In genomic region chr20:32681175-32682084, GRCh38 we compare ENCODE assay signal across 8 cellular contexts. TPM values are rescaled to one million over a fixed set of nuclear protein-coding genes. Genes with fewer than 3 reads are reported as not detected.
DNase-seq lines count a peak whose midpoint lies in the region; ATAC-seq and TF ChIP-seq lines count a peak whose summit lies in the region.

No MANE protein-coding gene starts in this region.

- H3K9me3 ChIP-seq in gastrocnemius medialis, result no peaks in the 10 kb centered on the region

- no peaks in the 10 kb centered on the region for H3K36me3 ChIP-seq in gastrocnemius medialis

- H3K4me3 Mint-ChIP-seq in activated CD4-positive, alpha-beta T cell treated with anti-CD3 and anti-CD28 coated beads for 36 hours, result no peak overlapping the region

- in situ Hi-C loops in gastrocnemius medialis (cut with MboI; ENCODE audit: low sequenced_read_pairs in 4 of 4), result no loop called here

- no peak overlapping the region for H3K4me3 ChIP-seq in gastrocnemius medialis

- H3K27me3 ChIP-seq in gastrocnemius medialis, result no peaks in the 10 kb centered on the region

- intact Hi-C loops in activated CD4-positive, alpha-beta T cell treated with anti-CD3 and anti-CD28 coated beads for 36 hours (cut with DNase I, micrococcal nuclease), result no loop called here
- intact Hi-C loops in posterior cingulate gyrus (cut with DNase I) (no loop called here), gastrocnemius medialis (cut with DNase I; ENCODE audit: low total_unique reads) (no loop called here)

- peak; percentile 65 for ATAC-seq in activated CD4-positive, alpha-beta T cell treated with anti-CD3 and anti-CD28 coated beads for 36 hours
- no peak for ATAC-seq in gastrocnemius medialis
- ATAC-seq in GM18498 (IDR thresholded peaks at IDR 0.05; ENCODE audit: unreplicated experiment), result no peak

- H3K27ac Mint-ChIP-seq in activated CD4-positive, alpha-beta T cell treated with anti-CD3 and anti-CD28 coated beads for 36 hours, result peak overlapping the region; percentile 42

- no peaks in the 10 kb centered on the region for H3K36me3 Mint-ChIP-seq in activated CD4-positive, alpha-beta T cell treated with anti-CD3 and anti-CD28 coated beads for 36 hours (ENCODE audit: low read depth)

- H3K9me3 Mint-ChIP-seq in activated CD4-positive, alpha-beta T cell treated with anti-CD3 and anti-CD28 coated beads for 36 hours (ENCODE audit: low read depth), result no peaks in the 10 kb centered on the region

- CTCF ChIA-PET in activated CD4-positive, alpha-beta T cell treated with anti-CD3 and anti-CD28 coated beads for 36 hours (lab: Charles Lee), result interaction anchor here (0.9 to 2.0 kb wide), 2 partner anchors 95 to 97 kb away, joined by 5 to 16 read pairs; no protein-coding TSS in a partner anchor

- DNase-seq in activated CD4-positive, alpha-beta T cell treated with anti-CD3 and anti-CD28 coated beads for 36 hours, result peak; percentile 34
- no peak for DNase-seq in activated CD4-positive, alpha-beta T cell treated with anti-CD3 and anti-CD28 coated beads for 1 hour
- DNase-seq in NCI-H69 (lab: John Stamatoyannopoulos, UW) (peak; percentile 92), dermis blood vessel endothelial cell (peak; percentile 70), posterior cingulate gyrus (peak in 8 of 10 donors; percentile 23 to 90 (median 50)), GM19238 (ENCODE audit: insufficient read length, low spot score) (no peak), gastrocnemius medialis (no peak)

- H3K27me3 Mint-ChIP-seq in activated CD4-positive, alpha-beta T cell treated with anti-CD3 and anti-CD28 coated beads for 36 hours, result no peaks in the 10 kb centered on the region

- POLR2A ChIA-PET in activated CD4-positive, alpha-beta T cell treated with anti-CD3 and anti-CD28 coated beads for 36 hours (lab: Charles Lee), result no interaction called here

- TF ChIP-seq CTCF in gastrocnemius medialis (IDR thresholded peaks at IDR 0.05 in 4 of 5, conservative IDR thresholded peaks at IDR 0.05 in 1 of 5), result no peak

- H3K27ac ChIP-seq in gastrocnemius medialis, result no peak overlapping the region

- TF ChIP-seq POLR2A in gastrocnemius medialis (IDR thresholded peaks at IDR 0.05), result no peak

- H3K4me1 ChIP-seq in gastrocnemius medialis, result no peaks in the 10 kb centered on the region

- H3K4me1 Mint-ChIP-seq in activated CD4-positive, alpha-beta T cell treated with anti-CD3 and anti-CD28 coated beads for 36 hours, result peaks cover 7% of the 10 kb centered on the region

RNA-seq across cellular contexts. Expression of gene C20orf203, which starts 7.7 kb away (rescaled TPM):
- not detected for total RNA-seq in activated CD4-positive, alpha-beta T cell treated with anti-CD3 and anti-CD28 coated beads for 36 hours
- total RNA-seq in dermis blood vessel endothelial cell, result not detected in 2 replicates
- total RNA-seq in gastrocnemius medialis, result not detected

Comparison
In these comparisons a context has a peak if more than half of its experiments do, and no peak if none do; other contexts are left out.
1. DNase-seq: peak in activated CD4-positive, alpha-beta T cell treated with anti-CD3 and anti-CD28 coated beads for 36 hours (single experiment), NCI-H69 (single experiment), dermis blood vessel endothelial cell (single experiment) and posterior cingulate gyrus (8 of 10); none in activated CD4-positive, alpha-beta T cell treated with anti-CD3 and anti-CD28 coated beads for 1 hour (single experiment), GM19238 (single experiment) and gastrocnemius medialis (0 of 2).